23 cellular contexts compared by ENCODE assay signal in genomic region chr5:167840736-167841135, GRCh38.
"Had no signal": no experiment of that assay in that cellular context is flagged by ENCODE, and none has a peak within 500 bp of the region (broad histone marks: within the 10 kb centered on the region; RNA-seq: fewer than 3 reads in every experiment).

No MANE protein-coding gene starts in this region.

- H3K4me3 Mint-ChIP-seq: activated CD8-positive, alpha-beta T cell treated with anti-CD3 and anti-CD28 coated beads for 36 hours; activated naive CD4-positive, alpha-beta T cell treated with anti-CD3 and anti-CD28 coated beads, Interleukin-2, amount 10 ng/mL, durations not matched to agents 7 days and 5 days; activated naive CD8-positive, alpha-beta T cell treated with anti-CD3 and anti-CD28 coated beads for 36 hours; activated T-cell treated with anti-CD3 and anti-CD28 coated beads, Interleukin-2, amount 50 U/mL, for 72 hours; T-helper 1 cell treated with Interleukin-12 subunit alpha and Interleukin-12 subunit beta and Interleukin-4 antibody, amounts not matched to agents 30 μg/mL and 1 μg/mL, for 36 hours had no signal

- H3K27me3 Mint-ChIP-seq: activated CD8-positive, alpha-beta T cell treated with anti-CD3 and anti-CD28 coated beads for 36 hours; activated naive CD4-positive, alpha-beta T cell treated with anti-CD3 and anti-CD28 coated beads, Interleukin-2, amount 10 ng/mL, durations not matched to agents 7 days and 5 days; activated naive CD8-positive, alpha-beta T cell treated with anti-CD3 and anti-CD28 coated beads for 36 hours had no signal

- H3K36me3 Mint-ChIP-seq: activated naive CD4-positive, alpha-beta T cell treated with anti-CD3 and anti-CD28 coated beads, Interleukin-2, amount 10 ng/mL, durations not matched to agents 7 days and 5 days; activated naive CD8-positive, alpha-beta T cell treated with anti-CD3 and anti-CD28 coated beads for 36 hours had no signal

- H3K27me3 ChIP-seq: brain microvascular endothelial cell, cardiac muscle cell, Peyer's patch, SJSA1 had no signal

- ATAC-seq: activated CD4-positive, CD25-positive, alpha-beta regulatory T cell treated with anti-CD3 and anti-CD28 coated beads, Interleukin-2, amount 50 U/mL, for 24 hours; activated CD8-positive, alpha-beta T cell treated with anti-CD3 and anti-CD28 coated beads for 36 hours; activated T-cell treated with anti-CD3 and anti-CD28 coated beads, Interleukin-2, amount 50 U/mL, for 72 hours had no signal

- H3K27ac Mint-ChIP-seq: activated CD8-positive, alpha-beta T cell treated with anti-CD3 and anti-CD28 coated beads for 36 hours; activated naive CD4-positive, alpha-beta T cell treated with anti-CD3 and anti-CD28 coated beads, Interleukin-2, amount 10 ng/mL, durations not matched to agents 7 days and 5 days; activated naive CD8-positive, alpha-beta T cell treated with anti-CD3 and anti-CD28 coated beads for 36 hours; activated T-cell treated with anti-CD3 and anti-CD28 coated beads, Interleukin-2, amount 50 U/mL, for 72 hours; activated T-helper 2 cell treated with anti-CD3 and anti-CD28 coated beads, Interferon-gamma antibody, Interleukin-2, Interleukin-4, amounts not matched to agents 10 μg/mL and 5 μg/mL and 100 μg/mL, durations not matched to agents 14 hours and 24 hours and 36 hours; T-helper 1 cell treated with Interleukin-12 subunit alpha and Interleukin-12 subunit beta and Interleukin-4 antibody, amounts not matched to agents 30 μg/mL and 1 μg/mL, for 36 hours had no signal

- H3K36me3 ChIP-seq: brain microvascular endothelial cell, cardiac muscle cell, Peyer's patch, SJSA1 had no signal

- H3K4me1 Mint-ChIP-seq: activated naive CD4-positive, alpha-beta T cell treated with anti-CD3 and anti-CD28 coated beads, Interleukin-2, amount 10 ng/mL, durations not matched to agents 7 days and 5 days; activated naive CD8-positive, alpha-beta T cell treated with anti-CD3 and anti-CD28 coated beads for 36 hours had no signal

- H3K27ac ChIP-seq: brain microvascular endothelial cell, cardiac muscle cell, Peyer's patch, RWPE1, SJSA1 had no signal

- H3K4me3 ChIP-seq: cardiac muscle cell, Peyer's patch, SJSA1 had no signal

- H3K9me3 ChIP-seq: Peyer's patch, SJSA1 had no signal

- H3K4me1 ChIP-seq: Peyer's patch, SJSA1 had no signal

- DNase-seq: activated CD4-positive, alpha-beta T cell treated with anti-CD3 and anti-CD28 coated beads for 4 hours; activated CD8-positive, alpha-beta memory T cell treated with anti-CD3 and anti-CD28 coated beads, Interleukin-2, amount 50 U/mL, for 4 hours; activated CD8-positive, alpha-beta T cell treated with anti-CD3 and anti-CD28 coated beads for 36 hours; activated gamma-delta T cell treated with Interleukin-2 at 50 U/mL for 16 hours; activated naive CD4-positive, alpha-beta T cell treated with anti-CD3 and anti-CD28 coated beads, Interleukin-2, amount 10 ng/mL, durations not matched to agents 7 days and 5 days; activated naive CD8-positive, alpha-beta T cell treated with anti-CD3 and anti-CD28 coated beads for 36 hours; activated T-cell treated with anti-CD3 and anti-CD28 coated beads, Interleukin-2, amount 50 U/mL, for 72 hours; brain microvascular endothelial cell; Kasumi-1; NCI-H1048; NCI-H146; NCI-H1930; NCI-H2107; NCI-H2171 treated with DMSO at 0.1 percent for 48 hours; NCI-H510A treated with DMSO at 0.1 percent for 48 hours; Peyer's patch; SHP77 had no signal

- H3K9me3 Mint-ChIP-seq: activated naive CD8-positive, alpha-beta T cell treated with anti-CD3 and anti-CD28 coated beads for 36 hours; activated T-helper 2 cell treated with anti-CD3 and anti-CD28 coated beads, Interferon-gamma antibody, Interleukin-2, Interleukin-4, amounts not matched to agents 10 μg/mL and 5 μg/mL and 100 μg/mL, durations not matched to agents 14 hours and 24 hours and 36 hours had no signal
